8 cellular contexts compared by ENCODE assay signal in the genomic region with DNA sequence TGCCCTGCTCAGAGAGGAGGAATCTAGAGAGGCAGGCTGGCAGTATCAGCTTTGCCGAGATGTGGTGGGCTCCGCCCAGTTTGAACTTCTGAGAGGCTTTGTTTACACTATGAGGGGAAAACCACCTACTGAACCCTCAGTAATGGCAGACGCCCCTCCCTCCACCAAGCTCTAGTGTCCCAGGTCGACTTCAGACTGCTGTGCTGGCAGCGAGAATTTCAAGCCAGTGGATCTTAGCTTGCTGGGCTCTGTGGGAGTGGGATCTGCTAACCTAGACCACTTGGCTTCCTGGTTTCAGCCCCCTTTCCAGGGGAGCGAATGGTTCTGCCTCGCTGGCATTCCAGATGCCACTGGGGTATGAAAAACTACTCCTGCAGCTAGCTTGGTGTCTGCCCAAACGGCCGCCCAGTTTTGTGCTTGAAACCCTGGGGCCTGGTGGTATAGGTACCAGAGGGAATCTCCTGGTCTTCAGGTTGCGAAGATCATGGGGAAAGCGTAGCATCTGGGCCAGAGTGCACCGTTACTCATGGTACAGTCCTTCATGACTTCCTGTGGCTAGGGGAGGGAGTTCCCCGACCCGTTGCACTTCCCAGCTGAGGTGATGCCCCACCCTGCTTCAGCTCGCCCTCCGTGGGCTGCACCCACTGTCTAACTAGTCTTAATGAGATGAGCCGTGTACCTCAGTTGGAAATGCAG. TPM values are rescaled to one million over a fixed set of nuclear protein-coding genes. Genes with fewer than 3 reads are reported as not detected.
DNase-seq lines count a peak whose midpoint lies in the region; ATAC-seq, FAIRE-seq and TF ChIP-seq lines count a peak whose summit lies in the region.

No MANE protein-coding gene starts in this region.

- H3K4me1 ChIP-seq in osteoblast (ENCODE audit: insufficient read depth, low read length) = no peaks in the 10 kb centered on the region

- H3K9me3 ChIP-seq in osteoblast (ENCODE audit: low read depth, low read length) = no peaks in the 10 kb centered on the region

- DNase-seq in activated gamma-delta T cell treated with Interleukin-2 at 50 U/mL for 16 hours = peak; percentile 68
- peak; percentile 56 for DNase-seq in stimulated activated naive B cell treated with anti-CD40 and anti-IgM and Interleukin-4, amounts not matched to agents 10 μg/mL and 1 μg/mL and 100 μg/mL, for 72 hours
- DNase-seq in HTR-8/SVneo (ENCODE audit: insufficient read length, low spot score) = no peak
- DNase-seq in cerebellum (ENCODE audit: low spot score) = no peak
- no peak for DNase-seq in osteoblast (ENCODE audit: insufficient read length, low spot score, missing footprints)

- H4K20me1 ChIP-seq in osteoblast (ENCODE audit: insufficient read depth, low read length) = no peaks in the 10 kb centered on the region

- H3K27ac Mint-ChIP-seq in stimulated activated naive B cell treated with anti-CD40 and anti-IgM and Interleukin-4, amounts not matched to agents 10 μg/mL and 1 μg/mL and 100 μg/mL, for 72 hours = peak overlapping the region; percentile 44

- no peaks in the 10 kb centered on the region for H3K27me3 ChIP-seq in osteoblast (ENCODE audit: insufficient read depth, low read length)

- no peaks in the 10 kb centered on the region for H3K79me2 ChIP-seq in osteoblast (ENCODE audit: insufficient read depth, low read length)

- no peak for FAIRE-seq in HTR-8/SVneo (lab: Jason Lieb, UNC)

- H3K9me3 Mint-ChIP-seq in stimulated activated naive B cell treated with anti-CD40 and anti-IgM and Interleukin-4, amounts not matched to agents 10 μg/mL and 1 μg/mL and 100 μg/mL, for 72 hours = peaks cover 5 to 13% of the 10 kb centered on the region in 2 donors

- no peak for TF ChIP-seq CTCF in osteoblast (IDR thresholded peaks at IDR 0.05; ENCODE audit: extremely low read depth, low read depth, low read length)

- H3K36me3 ChIP-seq in osteoblast (ENCODE audit: insufficient read depth, low read length) = no peaks in the 10 kb centered on the region

- H3K4me2 ChIP-seq in osteoblast (ENCODE audit: insufficient read depth, low read length) = no peak overlapping the region

- H3K27ac ChIP-seq in osteoblast (ENCODE audit: low read depth, low read length) = no peak overlapping the region

- H3K36me3 Mint-ChIP-seq in stimulated activated naive B cell treated with anti-CD40 and anti-IgM and Interleukin-4, amounts not matched to agents 10 μg/mL and 1 μg/mL and 100 μg/mL, for 72 hours = peaks cover 12 to 13% of the 10 kb centered on the region in 2 donors

- no peak overlapping the region for H2AFZ ChIP-seq in osteoblast (ENCODE audit: low read length)

- H3K4me1 Mint-ChIP-seq in stimulated activated naive B cell treated with anti-CD40 and anti-IgM and Interleukin-4, amounts not matched to agents 10 μg/mL and 1 μg/mL and 100 μg/mL, for 72 hours = peaks cover 26 to 48% of the 10 kb centered on the region in 2 donors

- peaks cover 0 to 4% of the 10 kb centered on the region in 2 donors for H3K27me3 Mint-ChIP-seq in stimulated activated naive B cell treated with anti-CD40 and anti-IgM and Interleukin-4, amounts not matched to agents 10 μg/mL and 1 μg/mL and 100 μg/mL, for 72 hours

- peak overlapping the region; percentile 4 to 67 for H3K4me3 Mint-ChIP-seq in stimulated activated naive B cell treated with anti-CD40 and anti-IgM and Interleukin-4, amounts not matched to agents 10 μg/mL and 1 μg/mL and 100 μg/mL, for 72 hours

- H3K4me3 ChIP-seq in osteoblast (ENCODE audit: insufficient read depth, low read length) = no peak overlapping the region

- ATAC-seq in GM21360 (IDR thresholded peaks at IDR 0.05; ENCODE audit: unreplicated experiment) (peak; percentile 50), HG03558 (IDR thresholded peaks at IDR 0.05; ENCODE audit: extremely low read depth, unreplicated experiment) (peak; percentile 43), HG02973 (IDR thresholded peaks at IDR 0.05; ENCODE audit: unreplicated experiment) (no peak)
- ATAC-seq in stimulated activated naive B cell treated with anti-CD40 and anti-IgM and Interleukin-4, amounts not matched to agents 10 μg/mL and 1 μg/mL and 100 μg/mL, for 72 hours (replicated peaks) = peak; percentile 84

RNA-seq across cellular contexts. Expression of gene C21orf91, which starts 43.6 kb away (rescaled TPM):
- 16.9 TPM for total RNA-seq in cerebellum
- total RNA-seq in osteoblast = 18.1 and 19.7 TPM in 2 replicates

Comparison
In these comparisons a context has a peak if more than half of its experiments do, and no peak if none do; other contexts are left out.
1. DNase-seq: peak in activated gamma-delta T cell treated with Interleukin-2 at 50 U/mL for 16 hours (single experiment) and stimulated activated naive B cell treated with anti-CD40 and anti-IgM and Interleukin-4, amounts not matched to agents 10 μg/mL and 1 μg/mL and 100 μg/mL, for 72 hours (single experiment); none in HTR-8/SVneo (single experiment), cerebellum (single experiment) and osteoblast (single experiment).